ENCODE assay signal across 9 cellular contexts in the genomic region with DNA sequence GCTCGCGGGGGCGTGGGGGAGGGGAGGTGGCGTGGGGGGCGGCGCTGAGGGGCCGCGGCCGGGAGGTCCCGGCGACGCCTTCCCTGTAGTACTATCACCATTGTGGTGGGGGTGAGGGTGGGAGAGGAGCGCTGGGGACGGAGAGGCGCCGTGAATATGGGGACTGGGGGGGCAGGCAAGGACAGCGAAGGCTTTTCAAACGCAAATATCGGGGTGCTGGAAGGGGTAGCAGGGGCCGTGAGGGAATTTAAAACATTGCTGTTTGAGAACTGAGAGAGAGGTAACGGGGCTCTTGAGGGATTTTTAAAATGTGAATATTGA. TPM values are rescaled to one million over a fixed set of nuclear protein-coding genes. Genes with fewer than 3 reads are reported as not detected.
DNase-seq lines count a peak whose midpoint lies in the region; ATAC-seq lines count a peak whose summit lies in the region.
"Had no signal": no experiment of that assay in that cellular context is flagged by ENCODE, and none has a peak within 500 bp of the region (broad histone marks: within the 10 kb centered on the region; RNA-seq: fewer than 3 reads in every experiment).

No MANE protein-coding gene starts in this region.

- peak; percentile 9 for ATAC-seq in GM18502 (IDR thresholded peaks at IDR 0.05; ENCODE audit: poor library complexity, unreplicated experiment)
- peak; percentile 6 for ATAC-seq in HG03457 (IDR thresholded peaks at IDR 0.05; ENCODE audit: unreplicated experiment)
- ATAC-seq in natural killer cell treated with Interleukin-12 subunit alpha and Interleukin-12 subunit beta and Interleukin-15 and Interleukin-18, amount 100 ng/mL, for 72 hours: peak; percentile 32 to 37

- no peak overlapping the region for H3K27ac Mint-ChIP-seq in natural killer cell treated with Interleukin-12 subunit alpha and Interleukin-12 subunit beta and Interleukin-15 and Interleukin-18, amount 100 ng/mL, for 72 hours
- H3K27ac Mint-ChIP-seq: nephron had no signal

- in situ Hi-C loops in G401 (cut with HindIII; ENCODE audit: low sequenced_read_pairs): no loop called here

- H3K4me1 Mint-ChIP-seq in natural killer cell treated with Interleukin-12 subunit alpha and Interleukin-12 subunit beta and Interleukin-15 and Interleukin-18, amount 100 ng/mL, for 72 hours (ENCODE audit: low read depth in 2 of 2): peaks cover 0 to 5% of the 10 kb centered on the region in 2 donors

- no peaks in the 10 kb centered on the region for H3K27me3 ChIP-seq in ectodermal cell (ENCODE audit: control insufficient read depth, insufficient read depth, low read length, poor library complexity, severe bottlenecking)

- 0% methylated on average over 20 to 21 of the region's 21 CpGs for WGBS in ectodermal cell, 2 experiments

- no peak for DNase-seq in natural killer cell treated with Interleukin-12 subunit alpha and Interleukin-12 subunit beta and Interleukin-15 and Interleukin-18, amount 100 ng/mL, for 72 hours (ENCODE audit: low spot score)
- DNase-seq in NCI-H1930 (lab: John Stamatoyannopoulos, UW) (no peak), G401 (ENCODE audit: low spot score) (no peak), germinal center (ENCODE audit: low spot score) (no peak)
- no peak for DNase-seq in stimulated activated CD4-positive, alpha-beta T cell treated with anti-CD3 and anti-CD28 coated beads, Interleukin-4, amount 100 ng/mL, for 4 hours

- peaks cover 0 to 2% of the 10 kb centered on the region in 2 donors for H3K27me3 Mint-ChIP-seq in natural killer cell treated with Interleukin-12 subunit alpha and Interleukin-12 subunit beta and Interleukin-15 and Interleukin-18, amount 100 ng/mL, for 72 hours

- H3K36me3 ChIP-seq in ectodermal cell (ENCODE audit: control insufficient read depth, insufficient read depth, low read length): no peaks in the 10 kb centered on the region

- no peaks in the 10 kb centered on the region for H3K36me3 Mint-ChIP-seq in natural killer cell treated with Interleukin-12 subunit alpha and Interleukin-12 subunit beta and Interleukin-15 and Interleukin-18, amount 100 ng/mL, for 72 hours

- no peaks in the 10 kb centered on the region for H3K4me1 ChIP-seq in ectodermal cell (ENCODE audit: control insufficient read depth, insufficient read depth, low read length)

- no peak overlapping the region for H3K4me3 Mint-ChIP-seq in natural killer cell treated with Interleukin-12 subunit alpha and Interleukin-12 subunit beta and Interleukin-15 and Interleukin-18, amount 100 ng/mL, for 72 hours
- H3K4me3 Mint-ChIP-seq: nephron had no signal

- H3K9me3 Mint-ChIP-seq in natural killer cell treated with Interleukin-12 subunit alpha and Interleukin-12 subunit beta and Interleukin-15 and Interleukin-18, amount 100 ng/mL, for 72 hours: no peaks in the 10 kb centered on the region
- H3K9me3 Mint-ChIP-seq: nephron had no signal

- peak overlapping the region; percentile 17 for H3K27ac ChIP-seq in ectodermal cell (ENCODE audit: insufficient read depth, low read depth, low read length, poor library complexity, severe bottlenecking)

- peak overlapping the region; percentile 58 for H3K4me3 ChIP-seq in ectodermal cell (ENCODE audit: insufficient read depth, low read depth, low read length)

- no peaks in the 10 kb centered on the region for H3K9me3 ChIP-seq in ectodermal cell (ENCODE audit: control insufficient read depth, low read length)

RNA-seq across cellular contexts. Expression of gene RBM27, which starts 0.4 kb away (rescaled TPM):
- 28.3 TPM for polyA plus RNA-seq in ectodermal cell (2013, experiment 1 of 4)
- polyA plus RNA-seq in ectodermal cell (2013, experiment 2 of 4): 31.3 TPM
- 22.2 TPM for polyA plus RNA-seq in ectodermal cell (2013, experiment 3 of 4)
- polyA plus RNA-seq in ectodermal cell (2013, experiment 4 of 4): 22.6 TPM
- total RNA-seq in natural killer cell treated with Interleukin-12 subunit alpha and Interleukin-12 subunit beta and Interleukin-15 and Interleukin-18, amount 100 ng/mL, for 72 hours: 10 to 100 TPM; 16.6 to 24.7 TPM
- 37.2 and 45.2 TPM in 2 replicates for total RNA-seq in G401 (2014; rRNA removed; shearing (Covaris generic))

RNA-seq across cellular contexts. Expression of gene LARS1, which starts 21.4 kb away (rescaled TPM):
- polyA plus RNA-seq in ectodermal cell (2013, experiment 1 of 4): 151 TPM
- polyA plus RNA-seq in ectodermal cell (2013, experiment 2 of 4): 151 TPM
- 110 TPM for polyA plus RNA-seq in ectodermal cell (2013, experiment 3 of 4)
- 118 TPM for polyA plus RNA-seq in ectodermal cell (2013, experiment 4 of 4)
- 100 to 1,000 TPM; 109 to 118 TPM for total RNA-seq in natural killer cell treated with Interleukin-12 subunit alpha and Interleukin-12 subunit beta and Interleukin-15 and Interleukin-18, amount 100 ng/mL, for 72 hours
- 64.7 and 81.5 TPM in 2 replicates for total RNA-seq in G401 (2014; rRNA removed; shearing (Covaris generic))
